Comparison of ENCODE assay signal across 9 cellular contexts in the genomic region with DNA sequence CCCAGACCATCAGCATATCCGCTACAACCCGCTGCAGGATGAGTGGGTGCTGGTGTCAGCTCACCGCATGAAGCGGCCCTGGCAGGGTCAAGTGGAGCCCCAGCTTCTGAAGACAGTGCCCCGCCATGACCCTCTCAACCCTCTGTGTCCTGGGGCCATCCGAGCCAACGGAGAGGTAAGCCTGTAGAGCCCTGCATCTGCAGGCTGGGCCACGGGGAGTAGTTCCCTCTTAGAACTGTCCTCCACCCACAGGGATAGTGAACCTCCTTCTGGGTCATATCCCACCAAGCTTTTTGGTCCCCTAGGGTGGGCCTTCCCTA. TPM values are rescaled to one million over a fixed set of nuclear protein-coding genes. Genes with fewer than 3 reads are reported as not detected.
DNase-seq lines count a peak whose midpoint lies in the region; ATAC-seq, FAIRE-seq and TF ChIP-seq lines count a peak whose summit lies in the region.
"Had no signal": no experiment of that assay in that cellular context is flagged by ENCODE, and none has a peak within 500 bp of the region (broad histone marks: within the 10 kb centered on the region; RNA-seq: fewer than 3 reads in every experiment).

No MANE protein-coding gene starts in this region.

- CTCF ChIA-PET in Caco-2 (lab: Charles Lee) = interaction anchor here (0.6 to 2.6 kb wide), 10 partner anchors 9 to 503 kb away, joined by 3 to 25 read pairs (median 5); partner anchors contain the start of genes DCTN3 and SIGMAR1

- H3K9me3 Mint-ChIP-seq in Caco-2 (ENCODE audit: unreplicated experiment) = no peaks in the 10 kb centered on the region
- no peaks in the 10 kb centered on the region for H3K9me3 Mint-ChIP-seq in endodermal cell

- peaks cover 19% of the 10 kb centered on the region for H3K79me2 ChIP-seq in osteoblast (ENCODE audit: insufficient read depth, low read length)

- ATAC-seq in GM18861 (IDR thresholded peaks at IDR 0.05; ENCODE audit: unreplicated experiment) = no peak

- FAIRE-seq in HTR-8/SVneo (lab: Jason Lieb, UNC) = no peak
- FAIRE-seq: endometrium had no signal

- H3K27ac Mint-ChIP-seq in Caco-2 (ENCODE audit: unreplicated experiment) (peak overlapping the region; percentile 77), endodermal cell (peak overlapping the region; percentile 89)

- no TSS peak for BruUV-seq in Caco-2 (replicated peaks; lab: Mats Ljungman, UMichigan)

- TF ChIP-seq CTCF in Caco-2 (IDR thresholded peaks at IDR 0.05; ENCODE audit: insufficient read depth in 1 of 2, low read depth in 1 of 2, low read length in 1 of 2, severe bottlenecking in 1 of 2, unreplicated experiment in 1 of 2) (no peak), NB4 (IDR thresholded peaks at IDR 0.05; ENCODE audit: low read depth, low read length) (no peak), endodermal cell (conservative IDR thresholded peaks at IDR 0.05) (no peak), osteoblast (IDR thresholded peaks at IDR 0.05; ENCODE audit: extremely low read depth, low read depth, low read length) (no peak)

- no peak for TF ChIP-seq POLR2A in NB4 (IDR thresholded peaks at IDR 0.05; ENCODE audit: extremely low read depth, insufficient read length)

- no peaks in the 10 kb centered on the region for H3K27me3 ChIP-seq in Caco-2 (replicated peaks; ENCODE audit: control insufficient read depth, insufficient read depth, low read length)
- H3K27me3 ChIP-seq in endodermal cell (ENCODE audit: control insufficient read depth, insufficient read depth, low read length, poor library complexity, severe bottlenecking) = no peaks in the 10 kb centered on the region
- H3K27me3 ChIP-seq in osteoblast (ENCODE audit: insufficient read depth, low read length) = no peaks in the 10 kb centered on the region

- H3K9ac ChIP-seq in endodermal cell (ENCODE audit: extremely low read depth, low read length, poor library complexity, severe bottlenecking) = peak overlapping the region; percentile 65

- H3K27ac ChIP-seq in endodermal cell (ENCODE audit: low read depth, low read length) (no peak overlapping the region), osteoblast (ENCODE audit: low read depth, low read length) (peak overlapping the region; percentile 76)

- H3K27me3 Mint-ChIP-seq in Caco-2 (ENCODE audit: insufficient read depth, unreplicated experiment) (no peaks in the 10 kb centered on the region), endodermal cell (ENCODE audit: insufficient read depth) (no peaks in the 10 kb centered on the region)

- intact Hi-C loops in Caco-2 (cut with micrococcal nuclease; ENCODE audit: unreplicated experiment) = loop anchor here (2.0 kb wide), 1 partner anchor 18 kb away; no protein-coding TSS in a partner anchor

- POLR2A ChIA-PET in Caco-2 (lab: Charles Lee) = interaction anchor here (1.1 to 2.0 kb wide), 2 partner anchors 10 to 21 kb away, joined by 3 to 7 read pairs; partner anchors contain the start of gene SIGMAR1

- H2AFZ ChIP-seq in osteoblast (ENCODE audit: low read length) = peak overlapping the region; percentile 96

- H3K9me3 ChIP-seq in Caco-2 = no peaks in the 10 kb centered on the region
- H3K9me3 ChIP-seq in endodermal cell (ENCODE audit: control insufficient read depth, low read length) = no peaks in the 10 kb centered on the region
- H3K9me3 ChIP-seq in osteoblast (ENCODE audit: low read depth, low read length) = no peaks in the 10 kb centered on the region

- peak overlapping the region; percentile 77 for H3K4me3 ChIP-seq in Caco-2 (ENCODE audit: low read depth, low read length)
- H3K4me3 ChIP-seq in NB4 (ENCODE audit: low read depth, low read length) = peak overlapping the region; percentile 92
- peak overlapping the region; percentile 87 for H3K4me3 ChIP-seq in endodermal cell (ENCODE audit: low read length)
- H3K4me3 ChIP-seq in osteoblast (ENCODE audit: insufficient read depth, low read length) = peak overlapping the region; percentile 88

- H3K4me3 Mint-ChIP-seq in Caco-2 (ENCODE audit: unreplicated experiment) (peak overlapping the region; percentile 81), endodermal cell (peak overlapping the region; percentile 83)

- H3K36me3 ChIP-seq in Caco-2 (ENCODE audit: control insufficient read depth, insufficient read depth, low read length) = no peaks in the 10 kb centered on the region
- peaks cover 28% of the 10 kb centered on the region for H3K36me3 ChIP-seq in endodermal cell (ENCODE audit: control insufficient read depth, insufficient read depth, low read length)
- H3K36me3 ChIP-seq in osteoblast (ENCODE audit: insufficient read depth, low read length) = peaks cover 21% of the 10 kb centered on the region

- H3K4me1 ChIP-seq in Caco-2 (peaks cover 37% of the 10 kb centered on the region), endodermal cell (ENCODE audit: control insufficient read depth, insufficient read depth, low read length) (peaks cover 14% of the 10 kb centered on the region), osteoblast (ENCODE audit: insufficient read depth, low read length) (peaks cover 29% of the 10 kb centered on the region)

- DNase-seq in Caco-2 (no peak), NB4 (ENCODE audit: low read depth) (no peak), endodermal cell (no peak), osteoblast (ENCODE audit: insufficient read length, low spot score, missing footprints) (no peak), AG08395 (ENCODE audit: low spot score) (no peak), HTR-8/SVneo (ENCODE audit: insufficient read length, low spot score) (no peak), occipital lobe (lab: John Stamatoyannopoulos, UW) (no peak)

- H3K36me3 Mint-ChIP-seq in Caco-2 (ENCODE audit: insufficient read depth, unreplicated experiment) (peaks cover 22% of the 10 kb centered on the region), endodermal cell (ENCODE audit: low read depth) (peaks cover 20% of the 10 kb centered on the region)

- H4K20me1 ChIP-seq in osteoblast (ENCODE audit: insufficient read depth, low read length) = peaks cover 12% of the 10 kb centered on the region

- peak overlapping the region; percentile 86 for H3K4me2 ChIP-seq in osteoblast (ENCODE audit: insufficient read depth, low read length)

- 0 to 10% methylated on average over 2 to 8 of the region's 8 CpGs for WGBS in endodermal cell (ENCODE audit: insufficient coverage in 1 of 2, insufficient read length in 1 of 2), 2 experiments

- H3K4me1 Mint-ChIP-seq in Caco-2 (ENCODE audit: low read depth, unreplicated experiment) (peaks cover 28% of the 10 kb centered on the region), endodermal cell (peaks cover 34% of the 10 kb centered on the region)

RNA-seq across cellular contexts. Expression of gene GALT, which starts 0.6 kb away (rescaled TPM):
- 50.1 and 52.0 TPM in 2 replicates for total RNA-seq in Caco-2 (2022)
- 10 to 100 TPM; 44.3 to 49.3 TPM for total RNA-seq in endodermal cell
- polyA plus RNA-seq in endodermal cell (2013, experiment 1 of 2) = 59.2 TPM
- polyA plus RNA-seq in endodermal cell (2013, experiment 2 of 2) = 44.1 TPM
- total RNA-seq in osteoblast = 32.6 and 38.9 TPM in 2 replicates
- 32.4 TPM for total RNA-seq in occipital lobe

RNA-seq across cellular contexts. Expression of gene IL11RA, which starts 4.9 kb away (rescaled TPM):
- total RNA-seq in Caco-2 (2022) (5.6 and 7.1 TPM in 2 replicates), endodermal cell (10 to 100 TPM in 1 of 2 donors, 1 to 10 TPM in 1; 6.9 to 12.7 TPM), osteoblast (34.4 and 38.0 TPM in 2 replicates), occipital lobe (5.0 TPM)
- polyA plus RNA-seq in endodermal cell (2013, experiment 1 of 2) = 26.2 TPM
- polyA plus RNA-seq in endodermal cell (2013, experiment 2 of 2) = 23.3 TPM

RNA-seq across cellular contexts. Expression of gene SIGMAR1, which starts 9.5 kb away (rescaled TPM):
- total RNA-seq in Caco-2 (2022) (102 and 103 TPM in 2 replicates), endodermal cell (10 to 100 TPM; 49.1 to 49.4 TPM), osteoblast (72.7 and 73.4 TPM in 2 replicates), occipital lobe (24.3 TPM)
- polyA plus RNA-seq in endodermal cell (2013, experiment 1 of 2) = 84.6 TPM
- polyA plus RNA-seq in endodermal cell (2013, experiment 2 of 2) = 74.7 TPM

RNA-seq across cellular contexts. Expression of gene CCL27, which starts 15.4 kb away (rescaled TPM):
- total RNA-seq in Caco-2 (2022) = not detected in 2 replicates
- not detected for total RNA-seq in endodermal cell
- polyA plus RNA-seq in endodermal cell (2013, experiment 1 of 2) = 0.53 TPM
- not detected for polyA plus RNA-seq in endodermal cell (2013, experiment 2 of 2)
- total RNA-seq in osteoblast = 0.36 TPM in 1 of 2 replicates, not detected in the other
- total RNA-seq in occipital lobe = 0.31 TPM

RNA-seq across cellular contexts. Expression of gene ARID3C, which starts 18.2 kb away (rescaled TPM):
- total RNA-seq in Caco-2 (2022) (not detected in 2 replicates), endodermal cell (under 1 TPM; 0.31 to 0.80 TPM), osteoblast (under 0.01 TPM in 1 of 2 replicates, not detected in the other), occipital lobe (not detected)
- polyA plus RNA-seq in endodermal cell (2013, experiment 1 of 2) = 0.14 TPM
- polyA plus RNA-seq in endodermal cell (2013, experiment 2 of 2) = 0.83 TPM
